ENCODE assay signal across 8 cellular contexts in genomic region chr10:102752934-102753664, GRCh38. TPM values are rescaled to one million over a fixed set of nuclear protein-coding genes. Genes with fewer than 3 reads are reported as not detected.
DNase-seq lines count a peak whose midpoint lies in the region; ATAC-seq and TF ChIP-seq lines count a peak whose summit lies in the region.

No MANE protein-coding gene starts in this region.

- no peak overlapping the region for H3K4me3 ChIP-seq in PC-3 (ENCODE audit: low read length)
- no peak overlapping the region for H3K4me3 ChIP-seq in dorsolateral prefrontal cortex
- no peak overlapping the region for H3K4me3 ChIP-seq in mucosa of descending colon

- BruUV-seq in PC-3 (replicated peaks; lab: Mats Ljungman, UMichigan): no TSS peak

- in situ Hi-C loops in ACHN (cut with HindIII; ENCODE audit: low pct_ligation_motif_present, low pct_unique_long_range_greater_than_20kb, low sequenced_read_pairs): no loop called here

- H3K9me3 ChIP-seq in PC-3 (ENCODE audit: low read length) (no peaks in the 10 kb centered on the region), mucosa of descending colon (no peaks in the 10 kb centered on the region)

- no peak overlapping the region for H3K4me2 ChIP-seq in PC-3 (ENCODE audit: low read length)

- H3F3A ChIP-seq in PC-3 (ENCODE audit: low read length, unreplicated experiment): no peaks in the 10 kb centered on the region

- POLR2A ChIA-PET in PC-3 (lab: Charles Lee; ENCODE audit: unreplicated experiment): interaction anchor here (0.6 kb wide), 1 partner anchor 38 kb away, joined by 4 read pairs; the partner anchor contains the start of gene SFXN2

- H3K9me2 ChIP-seq in PC-3 (replicated peaks; ENCODE audit: low read length): no peaks in the 10 kb centered on the region

- H3K27me3 ChIP-seq in PC-3 (ENCODE audit: low read length) (no peaks in the 10 kb centered on the region), dorsolateral prefrontal cortex (no peaks in the 10 kb centered on the region)

- no peaks in the 10 kb centered on the region for H4K20me1 ChIP-seq in PC-3 (ENCODE audit: low read length)

- intact Hi-C loops in PC-3 (cut with micrococcal nuclease) (loop anchor here (1.0 kb wide), 1 partner anchor 16 kb away; no protein-coding TSS in a partner anchor), dorsolateral prefrontal cortex (cut with DNase I) (no loop called here), mucosa of descending colon (cut with DNase I, micrococcal nuclease) (no loop called here)

- TF ChIP-seq CTCF in GM12873 (IDR thresholded peaks at IDR 0.05; ENCODE audit: insufficient read depth, low read depth, low read length, missing control alignments) (peak; percentile 69), PC-3 (conservative IDR thresholded peaks at IDR 0.05; ENCODE audit: low read depth, low read length) (peak; percentile 66), dorsolateral prefrontal cortex (IDR thresholded peaks at IDR 0.05 in 54 of 56, conservative IDR thresholded peaks at IDR 0.05 in 2 of 56; ENCODE audit: low read depth in 1 of 56, partially characterized antibody in 56 of 56) (peak; percentile 28 to 65 (median 48)), mucosa of descending colon (IDR thresholded peaks at IDR 0.05) (no peak)

- CTCF ChIA-PET in PC-3 (lab: Charles Lee): no interaction called here

- H3K79me2 ChIP-seq in PC-3 (ENCODE audit: low read length): peaks cover 18% of the 10 kb centered on the region

- H3K9ac ChIP-seq in PC-3 (ENCODE audit: low read length): no peak overlapping the region

- no peak overlapping the region for H2AFZ ChIP-seq in PC-3 (ENCODE audit: low read length)

- H3K4me1 ChIP-seq in PC-3 (ENCODE audit: insufficient read depth, low read length): no peaks in the 10 kb centered on the region; the same call in 1 of the 2 replicates
- H3K4me1 ChIP-seq in mucosa of descending colon (ENCODE audit: low read depth): peaks cover 2% of the 10 kb centered on the region

- peak overlapping the region; percentile 12; the same call in 1 of the 2 replicates for H3K27ac ChIP-seq in PC-3 (ENCODE audit: low read length)
- peak overlapping the region in 44 of 59 donors; percentile 7 to 74 (median 29) for H3K27ac ChIP-seq in dorsolateral prefrontal cortex

- peak; percentile 50 for DNase-seq in ACHN
- DNase-seq in PC-3: peak; percentile 37
- DNase-seq in dorsolateral prefrontal cortex: no peak
- DNase-seq in mucosa of descending colon: peak in 1 of 3 donors; percentile 36
- no peak for DNase-seq in NCI-H1417 treated with DMSO at 0.1 percent for 48 hours (lab: John Stamatoyannopoulos, UW)
- DNase-seq in NCI-H146 treated with DMSO at 0.1 percent for 48 hours (lab: John Stamatoyannopoulos, UW; ENCODE audit: unreplicated experiment): no peak

- peak; percentile 80 for ATAC-seq in PC-3
- ATAC-seq in mucosa of descending colon: peak; percentile 80
- ATAC-seq in HG03432 (IDR thresholded peaks at IDR 0.05; ENCODE audit: unreplicated experiment): no peak

- H3K36me3 ChIP-seq in PC-3 (ENCODE audit: low read depth, low read length) (no peaks in the 10 kb centered on the region), mucosa of descending colon (ENCODE audit: low read depth) (no peaks in the 10 kb centered on the region)

RNA-seq across cellular contexts. Expression of gene WBP1L, which starts 9.4 kb away (rescaled TPM):
- total RNA-seq in PC-3 (2014; rRNA removed) (23.8 and 24.6 TPM in 2 replicates), dorsolateral prefrontal cortex (10 to 100 TPM; 27.9 to 71.0 (median 38.0) TPM), mucosa of descending colon (10 to 100 TPM; 38.9 to 61.3 (median 51.0) TPM)

RNA-seq across cellular contexts. Expression of gene SFXN2, which starts 38.7 kb away (rescaled TPM):
- total RNA-seq in PC-3 (2014; rRNA removed): 7.5 and 10.3 TPM in 2 replicates
- 10 to 100 TPM in 34 of 120 experiments, 1 to 10 TPM in 86; 3.3 to 14.5 (median 8.6) TPM for total RNA-seq in dorsolateral prefrontal cortex
- total RNA-seq in mucosa of descending colon: 10 to 100 TPM in 2 of 3 donors, 1 to 10 TPM in 1; 6.9 to 19.1 (median 14.2) TPM

RNA-seq across cellular contexts. Expression of gene ARL3, which starts 38.9 kb away (rescaled TPM):
- total RNA-seq in PC-3 (2014; rRNA removed) (2.5 and 2.8 TPM in 2 replicates), dorsolateral prefrontal cortex (10 to 100 TPM; 16.6 to 45.7 (median 35.4) TPM), mucosa of descending colon (10 to 100 TPM in 1 of 3 donors, 1 to 10 TPM in 2; 2.4 to 11.2 (median 4.4) TPM)

Comparison
In these comparisons a context has a peak if more than half of its experiments do, and no peak if none do; other contexts are left out.
1. DNase-seq: peak in ACHN (single experiment) and PC-3 (single experiment); none in dorsolateral prefrontal cortex (0 of 10), NCI-H1417 treated with DMSO at 0.1 percent for 48 hours (single experiment) and NCI-H146 treated with DMSO at 0.1 percent for 48 hours (single experiment).